ENCODE assay signal across 15 cellular contexts in genomic region chr13:91355099-91355825, GRCh38.
"Had no signal": no experiment of that assay in that cellular context is flagged by ENCODE, and none has a peak within 500 bp of the region (broad histone marks: within the 10 kb centered on the region; RNA-seq: fewer than 3 reads in every experiment).

No MANE protein-coding gene starts in this region.

- H3K4me3 ChIP-seq: coronary artery, lung, right atrium auricular region, tibial nerve had no signal

- H3K4me3 Mint-ChIP-seq: activated B cell treated with CpG ODN at 0.5 μM for 24 hours, naive B cell had no signal

- H3K27ac Mint-ChIP-seq: activated B cell treated with CpG ODN at 0.5 μM for 24 hours had no signal

- ATAC-seq: left colon had no signal

- FAIRE-seq: small intestine had no signal

- H3K9me3 ChIP-seq: right atrium auricular region, tibial nerve had no signal

- H3K27me3 Mint-ChIP-seq: activated B cell treated with CpG ODN at 0.5 μM for 24 hours, naive B cell had no signal

- H3K27ac ChIP-seq: coronary artery, right atrium auricular region, tibial nerve had no signal

- H3K27me3 ChIP-seq: right atrium auricular region, tibial nerve had no signal

- H3K9me3 Mint-ChIP-seq: activated B cell treated with CpG ODN at 0.5 μM for 24 hours, naive B cell had no signal

- DNase-seq: activated B cell treated with CpG ODN at 0.5 μM for 24 hours; activated CD4-positive, alpha-beta T cell treated with anti-CD3 and anti-CD28 coated beads, Interleukin-2, amount 50 U/mL, for 1 hour; activated naive CD4-positive, alpha-beta T cell; activated T-cell treated with anti-CD3 and anti-CD28 coated beads, Interleukin-2, amount 50 U/mL, for 48 hours; caudate nucleus; effector CD8-positive, alpha-beta T cell; foreskin melanocyte; head of caudate nucleus; left colon; naive B cell; small intestine had no signal
